In the genomic region with DNA sequence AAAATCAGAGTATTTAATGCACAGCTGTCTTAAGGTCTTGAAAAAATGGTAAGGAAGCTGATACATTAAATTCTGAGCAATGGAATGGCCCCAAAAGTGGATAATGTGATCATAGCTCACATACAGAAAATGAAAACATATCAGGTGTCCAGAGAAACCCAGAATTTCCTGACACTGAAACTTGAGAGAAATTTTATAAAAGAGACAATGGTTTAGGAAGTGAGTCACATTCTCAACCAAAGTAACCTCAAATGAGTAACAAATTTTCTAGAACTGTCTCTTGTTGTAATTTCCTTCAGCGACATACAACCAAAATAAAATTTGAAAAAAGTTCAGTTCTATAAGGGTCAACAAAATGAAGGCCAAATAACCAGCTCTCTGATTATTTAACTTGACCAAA, we compare ENCODE assay signal across 17 cellular contexts. TPM values are rescaled to one million over a fixed set of nuclear protein-coding genes. Genes with fewer than 3 reads are reported as not detected.
A peak's percentile ranks its signal among the peaks of the same experiment; 100 is the strongest.
DNase-seq lines count a peak whose midpoint lies in the region; FAIRE-seq and TF ChIP-seq lines count a peak whose summit lies in the region.
"Had no signal": no experiment of that assay in that cellular context is flagged by ENCODE, and none has a peak within 500 bp of the region (broad histone marks: within the 10 kb centered on the region; RNA-seq: fewer than 3 reads in every experiment).

No MANE protein-coding gene starts in this region.

- DNase-seq in HCEC 1CT = peak; percentile 13
- peak; percentile 15 for DNase-seq in RCC 7860 (ENCODE audit: low spot score)
- peak; percentile 26 for DNase-seq in choroid plexus epithelial cell (ENCODE audit: low read depth)
- DNase-seq in osteoblast (ENCODE audit: insufficient read length, low spot score, missing footprints) = peak; percentile 42
- DNase-seq in urothelium cell line (ENCODE audit: low spot score) = no peak
- DNase-seq in stimulated activated CD4-positive, alpha-beta T cell treated with anti-CD3 and anti-CD28 coated beads, Interleukin-2, amount 100 ng/mL, for 24 hours = no peak
- no peak for DNase-seq in activated effector memory CD4-positive, alpha-beta T cell treated with Interleukin-2 at 50 U/mL for 16 hours
- DNase-seq: amniotic stem cell; endodermal cell; gastrocnemius medialis; NCI-H1048; NCI-H2029 treated with DMSO at 0.1 percent for 48 hours; NCI-H510A; stimulated activated naive CD4-positive, alpha-beta T cell treated with Interleukin-2 at 50 U/mL for 16 hours; upper lobe of right lung had no signal

- H3K79me2 ChIP-seq in osteoblast (ENCODE audit: insufficient read depth, low read length) = no peaks in the 10 kb centered on the region

- peaks cover 4% of the 10 kb centered on the region for H3K27me3 ChIP-seq in osteoblast (ENCODE audit: insufficient read depth, low read length)
- H3K27me3 ChIP-seq: gastrocnemius medialis, SJSA1, upper lobe of right lung had no signal

- H2AFZ ChIP-seq in osteoblast (ENCODE audit: low read length) = no peak overlapping the region
- H2AFZ ChIP-seq: GM23338 had no signal

- H3K4me1 ChIP-seq in osteoblast (ENCODE audit: insufficient read depth, low read length) = peaks cover 3% of the 10 kb centered on the region
- H3K4me1 ChIP-seq: gastrocnemius medialis, SJSA1, upper lobe of right lung had no signal

- H3K4me3 ChIP-seq in choroid plexus epithelial cell (ENCODE audit: low read depth, low read length) = no peak overlapping the region
- H3K4me3 ChIP-seq in osteoblast (ENCODE audit: insufficient read depth, low read length) = no peak overlapping the region
- H3K4me3 ChIP-seq: gastrocnemius medialis, GM23338, SJSA1, upper lobe of right lung had no signal

- no peaks in the 10 kb centered on the region for H3K36me3 ChIP-seq in osteoblast (ENCODE audit: insufficient read depth, low read length)
- H3K36me3 ChIP-seq: gastrocnemius medialis, SJSA1, upper lobe of right lung had no signal

- FAIRE-seq in RCC 7860 (lab: Jason Lieb, UNC) (peak; percentile 31), urothelium cell line (lab: Jason Lieb, UNC) (no peak)

- no peak overlapping the region for H3K27ac ChIP-seq in osteoblast (ENCODE audit: low read depth, low read length)
- H3K27ac ChIP-seq: gastrocnemius medialis, SJSA1, upper lobe of right lung had no signal

- TF ChIP-seq CTCF in choroid plexus epithelial cell (conservative IDR thresholded peaks at IDR 0.05; ENCODE audit: low read depth, low read length) (no peak), osteoblast (IDR thresholded peaks at IDR 0.05; ENCODE audit: extremely low read depth, low read depth, low read length) (no peak)

- no peaks in the 10 kb centered on the region for H4K20me1 ChIP-seq in osteoblast (ENCODE audit: insufficient read depth, low read length)

- no peak overlapping the region for H3K4me2 ChIP-seq in osteoblast (ENCODE audit: insufficient read depth, low read length)
- H3K4me2 ChIP-seq: GM23338 had no signal

- H3K9me3 ChIP-seq in osteoblast (ENCODE audit: low read depth, low read length) = no peaks in the 10 kb centered on the region
- H3K9me3 ChIP-seq: gastrocnemius medialis, SJSA1, upper lobe of right lung had no signal

RNA-seq across cellular contexts. Expression of gene PACRGL, which starts 37.4 kb away (rescaled TPM):
- total RNA-seq in osteoblast = 26.8 and 27.5 TPM in 2 replicates

Comparison
In these comparisons a context has a peak if more than half of its experiments do, and no peak if none do; other contexts are left out.
1. DNase-seq: peak in HCEC 1CT (single experiment), RCC 7860 (single experiment), choroid plexus epithelial cell (single experiment) and osteoblast (single experiment); none in urothelium cell line (single experiment), stimulated activated CD4-positive, alpha-beta T cell treated with anti-CD3 and anti-CD28 coated beads, Interleukin-2, amount 100 ng/mL, for 24 hours (0 of 2) and activated effector memory CD4-positive, alpha-beta T cell treated with Interleukin-2 at 50 U/mL for 16 hours (single experiment).